Comparison of ENCODE assay signal across 12 cellular contexts in genomic region chr19:42275103-42275502, GRCh38. TPM values are rescaled to one million over a fixed set of nuclear protein-coding genes. Genes with fewer than 3 reads are reported as not detected.
DNase-seq lines count a peak whose midpoint lies in the region; ATAC-seq and TF ChIP-seq lines count a peak whose summit lies in the region.
"Had no signal": no experiment of that assay in that cellular context is flagged by ENCODE, and none has a peak within 500 bp of the region (broad histone marks: within the 10 kb centered on the region; RNA-seq: fewer than 3 reads in every experiment).

No MANE protein-coding gene starts in this region.

- ATAC-seq in gastroesophageal sphincter = no peak
- no peak for ATAC-seq in HG03520 (IDR thresholded peaks at IDR 0.05; ENCODE audit: unreplicated experiment)
- ATAC-seq: esophagus mucosa had no signal

- peak overlapping the region in 6 of 11 experiments; percentile 12 to 100 (median 93); a peak in 9 of 22 replicates for H3K4me2 ChIP-seq in BLaER1 treated with 17β-estradiol and CSF1 and Interleukin-3, amounts not matched to agents 10 nM and 100 nM

- DNase-seq in NCI-H82 treated with DMSO at 0.1 percent for 48 hours (lab: John Stamatoyannopoulos, UW; ENCODE audit: unreplicated experiment) = peak; percentile 13
- DNase-seq in NCI-H526 treated with DMSO at 0.1 percent for 48 hours (lab: John Stamatoyannopoulos, UW) = no peak
- no peak for DNase-seq in AG20443 (ENCODE audit: low spot score)
- DNase-seq: activated CD4-positive, CD25-positive, alpha-beta regulatory T cell treated with anti-CD3 and anti-CD28 coated beads, Interleukin-2, amount 50 U/mL, for 72 hours; NCI-H446; SHP77 treated with DMSO at 0.1 percent for 48 hours; stimulated activated CD4-positive, alpha-beta T cell treated with anti-CD3 and anti-CD28 coated beads, Interleukin-4, amount 100 ng/mL, for 4 hours had no signal

- H3K9ac ChIP-seq in BLaER1 treated with 17β-estradiol and CSF1 and Interleukin-3, amounts not matched to agents 10 nM and 100 nM = peak overlapping the region in 10 of 11 experiments; percentile 7 to 80 (median 32); a peak in 10 of 22 replicates

- TF ChIP-seq EP300 in gastroesophageal sphincter (IDR thresholded peaks at IDR 0.05) = no peak

- no peak overlapping the region; a peak in 1 of 22 replicates for H3K27ac ChIP-seq in BLaER1 treated with 17β-estradiol and CSF1 and Interleukin-3, amounts not matched to agents 10 nM and 100 nM
- peak overlapping the region in 3 of 4 donors; percentile 56 to 99 (median 98) for H3K27ac ChIP-seq in gastroesophageal sphincter
- H3K27ac ChIP-seq: suprapubic skin had no signal

- peaks cover 38 to 69% (median 45%) of the 10 kb centered on the region in 11 experiments for H3K36me3 ChIP-seq in BLaER1 treated with 17β-estradiol and CSF1 and Interleukin-3, amounts not matched to agents 10 nM and 100 nM
- H3K36me3 ChIP-seq in gastroesophageal sphincter = peaks cover 0 to 46% of the 10 kb centered on the region in 2 donors

- WGBS in gastroesophageal sphincter (ENCODE audit: low coverage in 1 of 2), 2 donors = 68% methylated on average over 4 of the region's 7 CpGs; no CpG with 5 or more reads in 1 of the 2 donors

- no peak for TF ChIP-seq CTCF in gastroesophageal sphincter (IDR thresholded peaks at IDR 0.05)

- H3K27me3 ChIP-seq in BLaER1 treated with 17β-estradiol and CSF1 and Interleukin-3, amounts not matched to agents 10 nM and 100 nM = no peaks in the 10 kb centered on the region
- H3K27me3 ChIP-seq in gastroesophageal sphincter = no peaks in the 10 kb centered on the region
- H3K27me3 ChIP-seq: suprapubic skin had no signal

- no peak for TF ChIP-seq POLR2A in gastroesophageal sphincter (IDR thresholded peaks at IDR 0.05)

- H3K4me3 ChIP-seq in BLaER1 treated with 17β-estradiol and CSF1 and Interleukin-3, amounts not matched to agents 10 nM and 100 nM = no peak overlapping the region
- no peak overlapping the region for H3K4me3 ChIP-seq in gastroesophageal sphincter
- H3K4me3 ChIP-seq: suprapubic skin had no signal

- H3K9me3 ChIP-seq in BLaER1 treated with 17β-estradiol and CSF1 and Interleukin-3, amounts not matched to agents 10 nM and 100 nM (replicated peaks in 1 of 11) = no peaks in the 10 kb centered on the region
- no peaks in the 10 kb centered on the region for H3K9me3 ChIP-seq in gastroesophageal sphincter
- H3K9me3 ChIP-seq: suprapubic skin had no signal

- H3K4me1 ChIP-seq in BLaER1 treated with 17β-estradiol and CSF1 and Interleukin-3, amounts not matched to agents 10 nM and 100 nM = peaks cover 55 to 85% (median 75%) of the 10 kb centered on the region in 10 experiments
- peaks cover 0 to 100% (median 50%) of the 10 kb centered on the region in 3 donors for H3K4me1 ChIP-seq in gastroesophageal sphincter

- peaks cover 7 to 90% (median 47%) of the 10 kb centered on the region in 11 experiments; a peak in 17 of 22 replicates for H4K20me1 ChIP-seq in BLaER1 treated with 17β-estradiol and CSF1 and Interleukin-3, amounts not matched to agents 10 nM and 100 nM

RNA-seq across cellular contexts. Expression of gene CIC, which starts 6.1 kb away (rescaled TPM):
- total RNA-seq in gastroesophageal sphincter = 10 to 100 TPM; 31.4 to 69.4 (median 49.0) TPM

RNA-seq across cellular contexts. Expression of gene ERF, which starts 20.2 kb away (rescaled TPM):
- 10 to 100 TPM; 28.4 to 46.4 (median 39.9) TPM for total RNA-seq in gastroesophageal sphincter

RNA-seq across cellular contexts. Expression of gene PRR19, which starts 26.8 kb away (rescaled TPM):
- under 1 TPM in 1 of 4 donors, not detected in 3; 0.93 TPM for total RNA-seq in gastroesophageal sphincter

RNA-seq across cellular contexts. Expression of gene PAFAH1B3, which starts 27.3 kb away (rescaled TPM):
- 10 to 100 TPM in 1 of 4 donors, 1 to 10 TPM in 2, under 1 TPM in 1; 0.93 to 13.6 (median 5.8) TPM for total RNA-seq in gastroesophageal sphincter

RNA-seq across cellular contexts. Expression of gene GSK3A, which starts 32.7 kb away (rescaled TPM):
- total RNA-seq in gastroesophageal sphincter = 10 to 100 TPM; 30.8 to 51.0 (median 35.1) TPM

Comparison
In these comparisons a context has a peak if more than half of its experiments do, and no peak if none do; other contexts are left out.
1. H3K27ac ChIP-seq: peak in gastroesophageal sphincter (3 of 4); none in BLaER1 treated with 17β-estradiol and CSF1 and Interleukin-3, amounts not matched to agents 10 nM and 100 nM (0 of 11).